ENCODE assay signal across 19 cellular contexts in the genomic region with DNA sequence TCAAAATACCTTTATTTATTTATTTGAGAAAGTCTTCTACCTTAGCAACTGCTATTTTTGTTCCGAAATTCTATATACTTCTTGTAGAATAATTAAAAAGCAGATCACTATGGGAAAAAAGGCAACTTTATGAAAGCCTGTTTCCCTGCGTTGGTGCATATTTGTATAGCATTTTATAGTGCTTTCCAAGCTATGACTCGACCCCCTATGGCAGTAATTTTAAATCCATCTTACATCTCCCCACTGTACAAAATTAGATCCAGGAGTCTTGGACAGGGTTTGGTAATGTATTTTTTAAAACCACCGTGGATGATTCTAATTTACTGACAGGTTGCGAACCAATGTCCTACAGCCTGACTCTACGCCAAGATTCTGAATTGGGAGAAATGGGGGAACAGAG. TPM values are rescaled to one million over a fixed set of nuclear protein-coding genes. Genes with fewer than 3 reads are reported as not detected.
A peak's percentile ranks its signal among the peaks of the same experiment; 100 is the strongest.
DNase-seq lines count a peak whose midpoint lies in the region; ATAC-seq, FAIRE-seq and TF ChIP-seq lines count a peak whose summit lies in the region.
"Had no signal": no experiment of that assay in that cellular context is flagged by ENCODE, and none has a peak within 500 bp of the region (broad histone marks: within the 10 kb centered on the region; RNA-seq: fewer than 3 reads in every experiment).

No MANE protein-coding gene starts in this region.

- H3K27ac Mint-ChIP-seq in GM23338 = peak overlapping the region; percentile 88
- peak overlapping the region; percentile 100 for H3K27ac Mint-ChIP-seq in T-helper 17 cell
- peak overlapping the region; percentile 79 for H3K27ac Mint-ChIP-seq in memory B cell

- no peak for ATAC-seq in GM23338
- ATAC-seq in T-helper 17 cell = no peak
- no peak for ATAC-seq in memory B cell (ENCODE audit: low read depth)
- no peak for ATAC-seq in lower lobe of right lung

- H3K36me3 ChIP-seq in BLaER1 treated with 17β-estradiol and CSF1 and Interleukin-3, amounts not matched to agents 10 nM and 100 nM = peaks cover 24 to 85% (median 58%) of the 10 kb centered on the region in 11 experiments; a peak in 21 of 22 replicates
- H3K36me3 ChIP-seq in GM23338 (ENCODE audit: insufficient read depth) (no peaks in the 10 kb centered on the region), kidney (ENCODE audit: control insufficient read depth in 1 of 2, insufficient read depth in 2 of 2, low read length in 2 of 2) (no peaks in the 10 kb centered on the region), lower lobe of right lung (no peaks in the 10 kb centered on the region)
- H3K36me3 ChIP-seq: pancreas, Peyer's patch, sigmoid colon, upper lobe of right lung had no signal

- peaks cover 29% of the 10 kb centered on the region for H3K4me1 Mint-ChIP-seq in GM23338
- H3K4me1 Mint-ChIP-seq in T-helper 17 cell = peaks cover 67% of the 10 kb centered on the region
- peaks cover 66% of the 10 kb centered on the region for H3K4me1 Mint-ChIP-seq in memory B cell

- H3K4me3 ChIP-seq in BLaER1 treated with 17β-estradiol and CSF1 and Interleukin-3, amounts not matched to agents 10 nM and 100 nM = no peak overlapping the region
- H3K4me3 ChIP-seq in GM23338 = no peak overlapping the region
- no peak overlapping the region for H3K4me3 ChIP-seq in kidney (ENCODE audit: low read length in 2 of 2)
- no peak overlapping the region for H3K4me3 ChIP-seq in lower lobe of right lung
- H3K4me3 ChIP-seq: ascending aorta, pancreas, Peyer's patch, sigmoid colon, upper lobe of right lung had no signal

- H3K9me3 ChIP-seq in BLaER1 treated with 17β-estradiol and CSF1 and Interleukin-3, amounts not matched to agents 10 nM and 100 nM (replicated peaks in 1 of 11) = peaks cover 0 to 31% (median 3%) of the 10 kb centered on the region in 11 experiments; a peak in 7 of 22 replicates
- H3K9me3 ChIP-seq in T-helper 17 cell (ENCODE audit: control insufficient read depth, low read length, poor library complexity, severe bottlenecking) (no peaks in the 10 kb centered on the region), kidney (ENCODE audit: control insufficient read depth in 1 of 2, low read length in 2 of 2) (no peaks in the 10 kb centered on the region), lower lobe of right lung (no peaks in the 10 kb centered on the region)
- H3K9me3 ChIP-seq: ascending aorta, pancreas, Peyer's patch, sigmoid colon, upper lobe of right lung had no signal

- peak overlapping the region in 7 of 11 experiments; percentile 2 to 79 (median 71); a peak in 13 of 22 replicates for H3K4me2 ChIP-seq in BLaER1 treated with 17β-estradiol and CSF1 and Interleukin-3, amounts not matched to agents 10 nM and 100 nM
- H3K4me2 ChIP-seq in GM23338 = no peak overlapping the region

- H3K4me1 ChIP-seq in BLaER1 treated with 17β-estradiol and CSF1 and Interleukin-3, amounts not matched to agents 10 nM and 100 nM = peaks cover 0 to 100% (median 45%) of the 10 kb centered on the region in 10 experiments; a peak in 15 of 20 replicates
- H3K4me1 ChIP-seq in GM23338 (ENCODE audit: insufficient read depth) (peaks cover 11% of the 10 kb centered on the region; the same call in 1 of the 2 replicates), kidney (ENCODE audit: control insufficient read depth in 1 of 2, insufficient read depth in 1 of 2, low read depth in 1 of 2, low read length in 2 of 2) (peaks cover 0 to 2% of the 10 kb centered on the region in 2 donors), lower lobe of right lung (peaks cover 63% of the 10 kb centered on the region)

- H3K4me3 Mint-ChIP-seq in GM23338 = no peak overlapping the region
- H3K4me3 Mint-ChIP-seq in T-helper 17 cell = no peak overlapping the region
- H3K4me3 Mint-ChIP-seq in memory B cell = peak overlapping the region; percentile 79

- H3K9me3 Mint-ChIP-seq in GM23338 (no peaks in the 10 kb centered on the region; the same call in 2 of the 3 replicates), memory B cell (no peaks in the 10 kb centered on the region)

- H3K9me2 ChIP-seq in GM23338 (ENCODE audit: insufficient read depth) = no peaks in the 10 kb centered on the region

- H3K27ac ChIP-seq in BLaER1 treated with 17β-estradiol and CSF1 and Interleukin-3, amounts not matched to agents 10 nM and 100 nM = peak overlapping the region in 6 of 11 experiments; percentile 0 to 75 (median 63); a peak in 11 of 22 replicates
- peak overlapping the region; percentile 1; the same call in 1 of the 2 replicates for H3K27ac ChIP-seq in GM23338 (ENCODE audit: low read depth)
- H3K27ac ChIP-seq in kidney (ENCODE audit: low read depth in 2 of 2, low read length in 2 of 2) = no peak overlapping the region
- no peak overlapping the region for H3K27ac ChIP-seq in lower lobe of right lung
- H3K27ac ChIP-seq: ascending aorta, pancreas, Peyer's patch, sigmoid colon had no signal

- H4K20me1 ChIP-seq in BLaER1 treated with 17β-estradiol and CSF1 and Interleukin-3, amounts not matched to agents 10 nM and 100 nM = peaks cover 0 to 64% (median 29%) of the 10 kb centered on the region in 11 experiments; a peak in 14 of 22 replicates
- H4K20me1 ChIP-seq in GM23338 (replicated peaks; ENCODE audit: insufficient read depth) = no peaks in the 10 kb centered on the region

- no peaks in the 10 kb centered on the region for H3K27me3 ChIP-seq in BLaER1 treated with 17β-estradiol and CSF1 and Interleukin-3, amounts not matched to agents 10 nM and 100 nM
- no peaks in the 10 kb centered on the region for H3K27me3 ChIP-seq in GM23338 (ENCODE audit: insufficient read depth)
- no peaks in the 10 kb centered on the region for H3K27me3 ChIP-seq in lower lobe of right lung (ENCODE audit: low read depth)
- H3K27me3 ChIP-seq: ascending aorta, pancreas, Peyer's patch, sigmoid colon, upper lobe of right lung had no signal

- no peaks in the 10 kb centered on the region; the same call in none of the 2 replicates for H3K79me2 ChIP-seq in GM23338 (replicated peaks; ENCODE audit: insufficient read depth)

- no peaks in the 10 kb centered on the region for H3F3A ChIP-seq in GM23338 (replicated peaks; ENCODE audit: low read depth)

- H3K27me3 Mint-ChIP-seq in GM23338 (ENCODE audit: insufficient read depth, low read depth, poor library complexity) = peaks cover 5% of the 10 kb centered on the region
- H3K27me3 Mint-ChIP-seq in T-helper 17 cell = no peaks in the 10 kb centered on the region
- H3K27me3 Mint-ChIP-seq in memory B cell = no peaks in the 10 kb centered on the region

- H2AFZ ChIP-seq in GM23338 = no peak overlapping the region

- no peak for DNase-seq in GM23338 (ENCODE audit: low spot score)
- DNase-seq in T-helper 17 cell = no peak
- no peak for DNase-seq in memory B cell (ENCODE audit: low spot score in 2 of 2)
- DNase-seq in kidney = no peak
- DNase-seq in NCI-H2171 (lab: John Stamatoyannopoulos, UW) = no peak
- DNase-seq in lower lobe of right lung = no peak
- no peak for DNase-seq in NCI-H1048 (lab: John Stamatoyannopoulos, UW)
- DNase-seq: activated naive CD4-positive, alpha-beta T cell treated with anti-CD3 and anti-CD28 coated beads, Interleukin-2, amount 50 U/mL, for 16 hours; activated T-cell treated with anti-CD3 and anti-CD28 coated beads, Interleukin-2, amount 50 U/mL, for 1 hour; effector CD8-positive, alpha-beta T cell; NCI-H146; NCI-H774; pancreas; Peyer's patch; sigmoid colon; upper lobe of right lung had no signal

- no peak for TF ChIP-seq CTCF in GM23338 (conservative IDR thresholded peaks at IDR 0.05; ENCODE audit: low read depth in 2 of 2)
- no peak for TF ChIP-seq CTCF in kidney (IDR thresholded peaks at IDR 0.05; ENCODE audit: borderline replicate concordance, extremely low read depth, insufficient read depth)
- TF ChIP-seq CTCF in lower lobe of right lung (IDR thresholded peaks at IDR 0.05) = no peak

- H3K36me3 Mint-ChIP-seq in GM23338 (ENCODE audit: low read depth) = peaks cover 8% of the 10 kb centered on the region; the same call in 2 of the 3 replicates
- H3K36me3 Mint-ChIP-seq in T-helper 17 cell (ENCODE audit: low read depth) = peaks cover 2% of the 10 kb centered on the region
- peaks cover 17% of the 10 kb centered on the region for H3K36me3 Mint-ChIP-seq in memory B cell

- H3K9ac ChIP-seq in BLaER1 treated with 17β-estradiol and CSF1 and Interleukin-3, amounts not matched to agents 10 nM and 100 nM = 0 out of 22 replicates have a peak overlapping the region, but pooled peaks of 1 of the 11 experiments have one; percentile 16
- H3K9ac ChIP-seq in kidney (ENCODE audit: low read length in 2 of 2) = no peak overlapping the region

- intact Hi-C loops in kidney (cut with DNase I) = no loop called here
- intact Hi-C loops in lower lobe of right lung (cut with DNase I) = no loop called here

- FAIRE-seq in kidney (lab: Jason Lieb, UNC) = no peak
- FAIRE-seq: H1, pancreas had no signal

RNA-seq across cellular contexts. Expression of a gene that starts 10.1 kb away (rescaled TPM):
- total RNA-seq in GM23338 (2014; rRNA removed; shearing (Covaris generic)) = 22.2 and 27.7 TPM in 2 replicates
- polyA plus RNA-seq in GM23338 (2016; fragmentation: Nextera tagmentation; extraction: Ambion mirVana) (35.4 and 36.5 TPM in 2 replicates), kidney (ENCODE audit: insufficient read depth, low read depth, low replicate concordance) (21.2 TPM)
- total RNA-seq in T-helper 17 cell (100 to 1,000 TPM; 129 to 134 TPM), kidney (56.1 TPM), lower lobe of right lung (77.5 TPM)

Comparison
In these comparisons a context has a peak if more than half of its experiments do, and no peak if none do; other contexts are left out.
1. H3K27ac ChIP-seq: peak in BLaER1 treated with 17β-estradiol and CSF1 and Interleukin-3, amounts not matched to agents 10 nM and 100 nM (6 of 11) and GM23338 (single experiment); none in kidney (0 of 2) and lower lobe of right lung (single experiment).
2. Peak in every context shown above with its lines, with median percentiles within 50 percentile points of each other: H3K27ac Mint-ChIP-seq.